Comparison of ENCODE assay signal across 10 cellular contexts in the genomic region with DNA sequence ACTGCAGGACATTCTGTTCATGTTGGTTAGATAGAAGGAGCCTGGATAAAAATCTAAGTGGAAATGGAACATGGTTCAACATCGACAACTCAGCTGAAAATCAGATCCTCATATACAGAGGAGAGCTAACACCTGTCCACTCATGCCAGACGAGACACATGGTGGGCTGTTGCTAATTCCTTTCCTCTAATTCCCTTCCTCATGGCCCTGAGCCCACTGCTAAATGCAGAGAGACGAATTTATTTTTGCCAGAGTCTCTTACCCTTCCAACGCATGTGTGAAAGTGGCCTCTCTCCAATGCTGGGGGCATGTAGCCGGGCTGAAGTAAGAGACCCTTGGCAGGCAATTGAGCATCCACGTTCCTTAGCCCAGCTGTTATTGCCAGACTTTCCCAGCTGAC. TPM values are rescaled to one million over a fixed set of nuclear protein-coding genes. Genes with fewer than 3 reads are reported as not detected.
DNase-seq lines count a peak whose midpoint lies in the region; ATAC-seq and TF ChIP-seq lines count a peak whose summit lies in the region.
"Had no signal": no experiment of that assay in that cellular context is flagged by ENCODE, and none has a peak within 500 bp of the region (broad histone marks: within the 10 kb centered on the region; RNA-seq: fewer than 3 reads in every experiment).

No MANE protein-coding gene starts in this region.

- H3K27me3 ChIP-seq in GM23248 (replicated peaks; ENCODE audit: insufficient read depth) (no peaks in the 10 kb centered on the region), WERI-Rb-1 (ENCODE audit: insufficient read depth, low read depth, severe bottlenecking) (no peaks in the 10 kb centered on the region), iPS-15b (ENCODE audit: control insufficient read depth, insufficient read depth, low read length) (no peaks in the 10 kb centered on the region)

- peak overlapping the region in 1 of 2 donors; percentile 38 for H3K27ac Mint-ChIP-seq in stimulated activated naive CD8-positive, alpha-beta T cell treated with anti-CD3 and anti-CD28 coated beads, Interleukin-15, amount 100 ng/mL, for 72 hours

- peaks cover 5% of the 10 kb centered on the region for H3K27me3 Mint-ChIP-seq in stimulated activated naive CD8-positive, alpha-beta T cell treated with anti-CD3 and anti-CD28 coated beads, Interleukin-15, amount 100 ng/mL, for 72 hours

- H3K4me1 Mint-ChIP-seq in stimulated activated naive CD8-positive, alpha-beta T cell treated with anti-CD3 and anti-CD28 coated beads, Interleukin-15, amount 100 ng/mL, for 72 hours: peaks cover 18% of the 10 kb centered on the region

- ATAC-seq in stimulated activated naive CD8-positive, alpha-beta T cell treated with anti-CD3 and anti-CD28 coated beads, Interleukin-15, amount 100 ng/mL, for 72 hours: peak; percentile 24
- ATAC-seq in HG03025 (IDR thresholded peaks at IDR 0.05; ENCODE audit: low FRiP score, unreplicated experiment): no peak
- no peak for ATAC-seq in GM21529 (IDR thresholded peaks at IDR 0.05; ENCODE audit: unreplicated experiment)

- peaks cover 7% of the 10 kb centered on the region; the same call in 1 of the 2 replicates for H4K20me1 ChIP-seq in GM23248 (ENCODE audit: insufficient read depth)

- H3K4me1 ChIP-seq in GM23248 (ENCODE audit: insufficient read depth) (peaks cover 56% of the 10 kb centered on the region), iPS-15b (ENCODE audit: control insufficient read depth, insufficient read depth, low read length) (peaks cover 21% of the 10 kb centered on the region)

- peak overlapping the region; percentile 72 for H3K4me2 ChIP-seq in GM23248 (ENCODE audit: unreplicated experiment)

- no peak for TF ChIP-seq CTCF in WERI-Rb-1 (IDR thresholded peaks at IDR 0.05; ENCODE audit: low read depth, low read length)

- 33 to 38% methylated on average over 6 of the region's 6 CpGs for WGBS in GM23248 (ENCODE audit: low coverage in 1 of 2, low lambda C conversion rate in 2 of 2, missing lambda C conversion rate in 2 of 2), 2 experiments

- peaks cover 50% of the 10 kb centered on the region for H3K36me3 ChIP-seq in GM23248 (ENCODE audit: low read depth)
- H3K36me3 ChIP-seq in WERI-Rb-1: peaks cover 29% of the 10 kb centered on the region
- H3K36me3 ChIP-seq in iPS-15b (ENCODE audit: control insufficient read depth, insufficient read depth, low read length): peaks cover 4% of the 10 kb centered on the region

- H3K4me3 ChIP-seq in GM23248 (no peak overlapping the region), WERI-Rb-1 (ENCODE audit: low read depth, low read length) (peak overlapping the region; percentile 15), iPS-15b (ENCODE audit: low read depth, low read length) (no peak overlapping the region)

- H2AFZ ChIP-seq in GM23248: no peak overlapping the region

- no peak overlapping the region for H3K4me3 Mint-ChIP-seq in stimulated activated naive CD8-positive, alpha-beta T cell treated with anti-CD3 and anti-CD28 coated beads, Interleukin-15, amount 100 ng/mL, for 72 hours

- H3F3A ChIP-seq in GM23248 (ENCODE audit: insufficient read depth): peaks cover 92% of the 10 kb centered on the region

- peak overlapping the region; percentile 73 for H3K27ac ChIP-seq in GM23248
- H3K27ac ChIP-seq in WERI-Rb-1: peak overlapping the region; percentile 94

- no peaks in the 10 kb centered on the region for H3K9me2 ChIP-seq in GM23248 (ENCODE audit: insufficient read depth)

- H3K9ac ChIP-seq in GM23248 (peak overlapping the region; percentile 66), iPS-15b (ENCODE audit: low read depth, low read length) (peak overlapping the region; percentile 42)

- DNase-seq in GM23248 (no peak), WERI-Rb-1 (peak; percentile 52), NCI-H128 (lab: John Stamatoyannopoulos, UW; ENCODE audit: unreplicated experiment) (no peak)
- no peak for DNase-seq in stimulated activated naive CD8-positive, alpha-beta T cell treated with anti-CD3 and anti-CD28 coated beads, Interleukin-15, amount 100 ng/mL, for 72 hours
- DNase-seq in activated CD8-positive, alpha-beta memory T cell treated with anti-CD3 and anti-CD28 coated beads, Interleukin-2, amount 50 U/mL, for 48 hours: no peak
- DNase-seq: activated gamma-delta T cell treated with Interleukin-2 at 50 U/mL for 16 hours, DMS153 had no signal

- no peaks in the 10 kb centered on the region for H3K9me3 ChIP-seq in GM23248 (ENCODE audit: low read depth)
- H3K9me3 ChIP-seq in WERI-Rb-1 (ENCODE audit: severe bottlenecking): no peaks in the 10 kb centered on the region
- no peaks in the 10 kb centered on the region for H3K9me3 ChIP-seq in iPS-15b (ENCODE audit: control insufficient read depth, insufficient read depth, low read length)

- in situ Hi-C loops in GM23248 (cut with MboI): no loop called here

- H3K79me2 ChIP-seq in GM23248 (ENCODE audit: insufficient read depth): peaks cover 100% of the 10 kb centered on the region

- H3K9me3 Mint-ChIP-seq in stimulated activated naive CD8-positive, alpha-beta T cell treated with anti-CD3 and anti-CD28 coated beads, Interleukin-15, amount 100 ng/mL, for 72 hours: no peaks in the 10 kb centered on the region

RNA-seq across cellular contexts. Expression of gene CORO1C, which starts 28.8 kb away (rescaled TPM):
- 170 and 172 TPM in 2 replicates for total RNA-seq in GM23248 (2014; rRNA removed; shearing (Covaris generic))
- polyA plus RNA-seq in GM23248 (2016; fragmentation: Nextera tagmentation; extraction: Ambion mirVana): 401 and 403 TPM in 2 replicates
